Comparison of ENCODE assay signal across 8 cellular contexts in the genomic region with DNA sequence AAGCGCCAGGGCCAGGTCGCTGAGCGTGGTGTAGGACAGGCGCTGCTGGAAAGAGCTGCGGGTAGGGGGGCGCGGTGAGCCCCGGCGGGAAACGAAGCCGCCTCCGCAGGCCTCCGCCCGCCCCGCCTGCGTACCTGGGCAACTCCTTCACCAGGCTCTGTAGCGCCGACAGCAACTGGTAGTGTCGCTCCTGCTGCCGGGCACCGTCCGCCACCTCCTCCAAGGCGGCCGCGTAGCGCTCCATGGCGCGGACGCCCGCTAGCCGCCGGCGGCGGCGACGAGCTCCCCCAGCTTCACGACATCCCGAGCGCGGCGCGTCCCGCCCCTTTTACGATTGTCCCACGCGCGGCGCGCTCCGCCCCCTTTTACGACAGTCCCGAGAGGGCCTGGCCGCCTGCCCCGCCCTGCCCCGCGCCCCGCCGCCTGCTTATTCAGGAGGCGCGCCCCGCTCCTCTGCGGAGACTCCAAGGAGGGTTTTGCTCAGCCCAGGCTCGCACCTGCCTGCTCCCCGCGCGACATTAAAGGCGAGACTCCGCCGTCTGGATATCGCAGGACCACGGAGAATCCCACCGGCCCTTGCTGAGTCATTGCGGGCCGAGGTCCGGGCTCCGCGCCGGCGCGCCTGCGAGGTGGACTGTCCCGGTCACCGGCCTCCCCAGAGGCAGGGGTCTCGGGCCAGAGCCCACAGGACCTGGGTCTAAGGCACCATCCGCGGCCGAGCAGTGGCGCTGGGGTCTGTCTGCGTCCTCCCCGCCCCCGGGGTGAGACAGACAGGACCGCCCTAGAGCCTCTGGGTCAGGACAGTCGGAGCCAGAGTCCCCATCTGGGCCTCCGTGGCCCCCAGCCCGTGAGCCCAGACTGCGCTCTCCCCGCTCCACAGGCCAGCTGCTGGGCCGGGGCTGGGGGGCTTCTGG. TPM values are rescaled to one million over a fixed set of nuclear protein-coding genes. Genes with fewer than 3 reads are reported as not detected.
DNase-seq lines count a peak whose midpoint lies in the region; ATAC-seq and TF ChIP-seq lines count a peak whose summit lies in the region.

A gene (minus strand): TSS at position 316 of the 914 bp plus-strand sequence. CDS start 72 bp downstream, at position 244.

- H3K36me3 Mint-ChIP-seq in natural killer cell, result no peaks in the 10 kb centered on the region

- no peaks in the 10 kb centered on the region for H3K27me3 Mint-ChIP-seq in natural killer cell (ENCODE audit: low read depth in 2 of 2)

- H3K27me3 ChIP-seq in RWPE2 (ENCODE audit: insufficient read depth, poor library complexity, severe bottlenecking), result no peaks in the 10 kb centered on the region

- H3K9me3 ChIP-seq in RWPE2 (ENCODE audit: severe bottlenecking), result no peaks in the 10 kb centered on the region

- intact Hi-C loops in natural killer cell (cut with micrococcal nuclease), result no loop called here

- peak within 1 kb of the TSS; percentile 72 to 87 for H3K27ac Mint-ChIP-seq in natural killer cell

- peaks cover 28 to 43% of the 10 kb centered on the region in 2 donors for H3K4me1 Mint-ChIP-seq in natural killer cell

- H3K4me1 ChIP-seq in RWPE2 (ENCODE audit: insufficient read depth, poor library complexity, severe bottlenecking), result peaks cover 6% of the 10 kb centered on the region

- peak within 1 kb of the TSS; percentile 53 for H3K4me3 ChIP-seq in RWPE2 (ENCODE audit: severe bottlenecking)
- H3K4me3 ChIP-seq in fibroblast of pulmonary artery (replicated peaks; ENCODE audit: low read depth, low read length), result peak within 1 kb of the TSS; percentile 83

- peak; percentile 78 for DNase-seq in DMS153 treated with DMSO at 0.1 percent for 48 hours (lab: John Stamatoyannopoulos, UW; ENCODE audit: unreplicated experiment)
- peak; percentile 96 for DNase-seq in KG1 (lab: John Stamatoyannopoulos, UW)
- peak; percentile 96 for DNase-seq in RWPE2 (ENCODE audit: low spot score)
- DNase-seq in activated T-helper 9 cell treated with anti-CD3 and anti-CD28 coated beads, Interleukin-2, amount 50 U/mL, for 16 hours (ENCODE audit: low read depth), result peak; percentile 97
- DNase-seq in fibroblast of pulmonary artery (ENCODE audit: low read depth), result peak; percentile 94
- DNase-seq in natural killer cell, result peak; percentile 94
- peak; percentile 90 to 94 (median 93) for DNase-seq in stimulated activated naive CD4-positive, alpha-beta T cell (lab: John Stamatoyannopoulos, UW)

- H3K4me3 Mint-ChIP-seq in natural killer cell, result peak within 1 kb of the TSS; percentile 93

- H3K9me3 Mint-ChIP-seq in natural killer cell, result no peaks in the 10 kb centered on the region

- ATAC-seq in GM21529 (IDR thresholded peaks at IDR 0.05; ENCODE audit: unreplicated experiment), result peak; percentile 70
- peak; percentile 77 for ATAC-seq in RWPE2 (ENCODE audit: low read depth)
- ATAC-seq in natural killer cell, result peak; percentile 90 to 96 (median 93)

- no peaks in the 10 kb centered on the region for H3K36me3 ChIP-seq in RWPE2 (ENCODE audit: low read depth)

- peak within 1 kb of the TSS; percentile 39 for H3K27ac ChIP-seq in RWPE2 (ENCODE audit: poor library complexity, severe bottlenecking)

- TF ChIP-seq CTCF in RWPE2 (IDR thresholded peaks at IDR 0.05; ENCODE audit: poor library complexity, severe bottlenecking), result no peak
- no peak for TF ChIP-seq CTCF in fibroblast of pulmonary artery (IDR thresholded peaks at IDR 0.05; ENCODE audit: low read length, missing control alignments)
- TF ChIP-seq CTCF in natural killer cell (IDR thresholded peaks at IDR 0.05), result no peak

RNA-seq across cellular contexts. Expression of the gene that starts here (rescaled TPM):
- 10 to 100 TPM; 20.3 to 34.3 (median 33.0) TPM for total RNA-seq in natural killer cell

Comparison
In these comparisons a context has a peak if more than half of its experiments do, and no peak if none do; other contexts are left out.
1. Peak in every context shown above with its lines: DNase-seq, ATAC-seq, H3K4me3 ChIP-seq and H3K27ac ChIP-seq.